8 cellular contexts compared by ENCODE assay signal in genomic region chr22:37745548-37746365, GRCh38.
DNase-seq lines count a peak whose midpoint lies in the region; ATAC-seq and TF ChIP-seq lines count a peak whose summit lies in the region.

No MANE protein-coding gene starts in this region.

- ATAC-seq in HG03432 (IDR thresholded peaks at IDR 0.05; ENCODE audit: unreplicated experiment), result peak; percentile 71

- CTCF ChIA-PET in AG04449 (lab: Yijun Ruan, JAX), result no interaction called here

- TF ChIP-seq CTCF in AG04449 (IDR thresholded peaks at IDR 0.05; ENCODE audit: insufficient read depth, low read length, missing control alignments), result no peak

- in situ Hi-C loops in GM18951 (cut with MboI; ENCODE audit: low sequenced_read_pairs, unreplicated experiment), result no loop called here

- POLR2A ChIA-PET in AG04449 (lab: Yijun Ruan, JAX), result no interaction called here

- peak overlapping the region; percentile 85 for H3K4me3 ChIP-seq in AG04449 (ENCODE audit: low read depth, low read length)

- DNase-seq in AG04449 (ENCODE audit: low read depth, low spot score), result peak; percentile 17
- DNase-seq in NK-92 (lab: John Stamatoyannopoulos, UW; ENCODE audit: unreplicated experiment), result peak; percentile 21
- DNase-seq in activated CD8-positive, alpha-beta memory T cell treated with anti-CD3 and anti-CD28 coated beads for 4 hours (ENCODE audit: low read depth in 2 of 2), result peak; percentile 72 to 73
- DNase-seq in effector CD8-positive, alpha-beta T cell (lab: John Stamatoyannopoulos, UW), result peak; percentile 82
- DNase-seq in medulla oblongata (ENCODE audit: extremely low spot score), result peak; percentile 92
- peak; percentile 72 to 90 (median 80) for DNase-seq in stimulated activated CD4-positive, alpha-beta T cell treated with anti-CD3 and anti-CD28 coated beads, TNF-alpha, amount 100 ng/mL, for 24 hours (ENCODE audit: low read depth in 3 of 3)

- TF ChIP-seq POLR2A in GM18951 (IDR thresholded peaks at IDR 0.05; ENCODE audit: extremely low read depth, insufficient read depth, insufficient read length), result peak; percentile 56

Comparison
In these comparisons a context has a peak if more than half of its experiments do, and no peak if none do; other contexts are left out.
1. Peak in every context shown above with its lines: DNase-seq, ATAC-seq and H3K4me3 ChIP-seq.
2. DNase-seq: peak in every context shown above with its lines; median percentile 92 in medulla oblongata; 82 in effector CD8-positive, alpha-beta T cell; 80 in stimulated activated CD4-positive, alpha-beta T cell treated with anti-CD3 and anti-CD28 coated beads, TNF-alpha, amount 100 ng/mL, for 24 hours; 72 in activated CD8-positive, alpha-beta memory T cell treated with anti-CD3 and anti-CD28 coated beads for 4 hours; 21 in NK-92; 17 in AG04449.